ENCODE assay signal across 12 cellular contexts in genomic region chr14:68703093-68703492, GRCh38.
DNase-seq lines count a peak whose midpoint lies in the region; ATAC-seq and TF ChIP-seq lines count a peak whose summit lies in the region.
"Had no signal": no experiment of that assay in that cellular context is flagged by ENCODE, and none has a peak within 500 bp of the region (broad histone marks: within the 10 kb centered on the region; RNA-seq: fewer than 3 reads in every experiment).

No MANE protein-coding gene starts in this region.

- TF ChIP-seq CTCF in DND-41 (IDR thresholded peaks at IDR 0.05; ENCODE audit: borderline replicate concordance, extremely low read depth, low read length, poor library complexity, severe bottlenecking): no peak
- no peak for TF ChIP-seq CTCF in mammary epithelial cell (conservative IDR thresholded peaks at IDR 0.05 in 1 of 2, IDR thresholded peaks at IDR 0.05 in 1 of 2; ENCODE audit: extremely low read depth in 1 of 2, insufficient read depth in 1 of 2, low read depth in 1 of 2, low read length in 2 of 2)
- TF ChIP-seq CTCF in mesothelial cell of epicardium (IDR thresholded peaks at IDR 0.05; ENCODE audit: unreplicated experiment): no peak

- H3K9ac ChIP-seq in DND-41 (ENCODE audit: low read depth, low read length): no peak overlapping the region
- no peak overlapping the region for H3K9ac ChIP-seq in mammary epithelial cell (ENCODE audit: insufficient read depth, low read length)

- POLR2A ChIA-PET in naive thymus-derived CD4-positive, alpha-beta T cell (lab: Charles Lee): interaction anchor here (1.0 kb wide), 1 partner anchor 18 kb away, joined by 3 read pairs; no protein-coding TSS in a partner anchor

- WGBS in mammary epithelial cell (ENCODE audit: low coverage, missing lambda C conversion rate): 17% methylated on average over 7 of the region's 10 CpGs

- no peak overlapping the region for H3K27ac Mint-ChIP-seq in naive thymus-derived CD4-positive, alpha-beta T cell
- H3K27ac Mint-ChIP-seq in mesothelial cell of epicardium: no peak overlapping the region
- H3K27ac Mint-ChIP-seq: activated B cell treated with CpG ODN at 0.5 μM for 24 hours, memory B cell had no signal

- H3K4me1 ChIP-seq in DND-41 (ENCODE audit: insufficient read depth, low read length) (no peaks in the 10 kb centered on the region), mammary epithelial cell (ENCODE audit: insufficient read depth, low read length) (peaks cover 42% of the 10 kb centered on the region)
- H3K4me1 ChIP-seq in naive thymus-derived CD4-positive, alpha-beta T cell (ENCODE audit: control insufficient read depth in 2 of 2, insufficient read depth in 2 of 2, low read length in 2 of 2): no peaks in the 10 kb centered on the region

- no peak overlapping the region for H3K27ac ChIP-seq in DND-41 (ENCODE audit: low read length)
- peak overlapping the region; percentile 50 for H3K27ac ChIP-seq in mammary epithelial cell (ENCODE audit: insufficient read depth, low read depth, low read length)
- no peak overlapping the region for H3K27ac ChIP-seq in naive thymus-derived CD4-positive, alpha-beta T cell (ENCODE audit: low read depth, low read length)
- H3K27ac ChIP-seq: HL-60 had no signal

- dilution Hi-C loops in mammary epithelial cell (cut with HindIII; ENCODE audit: low sequenced_read_pairs): no loop called here

- no peaks in the 10 kb centered on the region for H4K20me1 ChIP-seq in DND-41 (ENCODE audit: insufficient read depth, low read length)
- H4K20me1 ChIP-seq in mammary epithelial cell (ENCODE audit: insufficient read depth, low read length): no peaks in the 10 kb centered on the region

- intact Hi-C loops in mammary epithelial cell (cut with micrococcal nuclease): no loop called here
- intact Hi-C loops in naive thymus-derived CD4-positive, alpha-beta T cell (cut with micrococcal nuclease): no loop called here

- H3K4me3 ChIP-seq in DND-41 (ENCODE audit: low read depth in 1 of 2, low read length in 2 of 2) (no peak overlapping the region), mammary epithelial cell (replicated peaks in 1 of 3; ENCODE audit: insufficient read depth in 1 of 3, low read depth in 2 of 3, low read length in 3 of 3) (no peak overlapping the region)
- H3K4me3 ChIP-seq in naive thymus-derived CD4-positive, alpha-beta T cell (ENCODE audit: low read length): no peak overlapping the region

- in situ Hi-C loops in mammary epithelial cell (cut with MboI; ENCODE audit: low sequenced_read_pairs in 2 of 2): no loop called here

- H3K27me3 ChIP-seq in DND-41 (ENCODE audit: insufficient read depth, low read length, poor library complexity): no peaks in the 10 kb centered on the region
- H3K27me3 ChIP-seq in mammary epithelial cell (ENCODE audit: insufficient read depth, low read length): no peaks in the 10 kb centered on the region
- H3K27me3 ChIP-seq in naive thymus-derived CD4-positive, alpha-beta T cell (ENCODE audit: control insufficient read depth in 2 of 2, insufficient read depth in 2 of 2, low read length in 2 of 2): no peaks in the 10 kb centered on the region

- BruUV-seq in mammary epithelial cell (replicated peaks; lab: Mats Ljungman, UMichigan): no TSS peak

- DNase-seq in DND-41 (no peak), LHCN-M2 (ENCODE audit: low read depth) (peak; percentile 70), mammary epithelial cell (peak; percentile 85), mesothelial cell of epicardium (ENCODE audit: low spot score in 2 of 2, unreplicated experiment in 2 of 2) (no peak), cortex of kidney (lab: John Stamatoyannopoulos, UW) (no peak), ecto neural progenitor cell (ENCODE audit: low spot score) (no peak), GDM1 (lab: John Stamatoyannopoulos, UW) (no peak)
- peak in 1 of 9 donors; percentile 42 for DNase-seq in naive thymus-derived CD4-positive, alpha-beta T cell
- DNase-seq: activated B cell treated with CpG ODN at 0.5 μM for 24 hours, NCI-H510A had no signal

- CTCF ChIA-PET in mammary epithelial cell (lab: Charles Lee; ENCODE audit: low non-redundant PET): no interaction called here
- CTCF ChIA-PET in naive thymus-derived CD4-positive, alpha-beta T cell (lab: Charles Lee): no interaction called here

- H3K36me3 Mint-ChIP-seq in naive thymus-derived CD4-positive, alpha-beta T cell: peaks cover 0 to 12% (median 0%) of the 10 kb centered on the region in 5 donors
- peaks cover 4% of the 10 kb centered on the region for H3K36me3 Mint-ChIP-seq in mesothelial cell of epicardium
- H3K36me3 Mint-ChIP-seq: memory B cell had no signal

- peak; percentile 22; the same call in 1 of the 3 replicates for ATAC-seq in DND-41 (ENCODE audit: insufficient read depth, low read depth)
- peak; percentile 68 for ATAC-seq in naive thymus-derived CD4-positive, alpha-beta T cell

- H3K36me3 ChIP-seq in DND-41 (ENCODE audit: insufficient read depth, low read length): no peaks in the 10 kb centered on the region
- H3K36me3 ChIP-seq in mammary epithelial cell (ENCODE audit: insufficient read depth, low read length): no peaks in the 10 kb centered on the region
- H3K36me3 ChIP-seq in naive thymus-derived CD4-positive, alpha-beta T cell (ENCODE audit: control insufficient read depth in 2 of 3, insufficient read depth in 3 of 3, low read length in 3 of 3): no peaks in the 10 kb centered on the region

- no peaks in the 10 kb centered on the region for H3K79me2 ChIP-seq in DND-41 (ENCODE audit: insufficient read depth, low read length)
- H3K79me2 ChIP-seq in mammary epithelial cell (ENCODE audit: insufficient read depth, low read length): no peaks in the 10 kb centered on the region

- no peak overlapping the region for H3K4me3 Mint-ChIP-seq in naive thymus-derived CD4-positive, alpha-beta T cell
- H3K4me3 Mint-ChIP-seq in mesothelial cell of epicardium: no peak overlapping the region
- H3K4me3 Mint-ChIP-seq: activated B cell treated with CpG ODN at 0.5 μM for 24 hours, memory B cell had no signal

- H3K4me2 ChIP-seq in DND-41 (ENCODE audit: insufficient read depth, low read length): no peak overlapping the region
- H3K4me2 ChIP-seq in mammary epithelial cell (ENCODE audit: insufficient read depth, low read depth, low read length): no peak overlapping the region

- peaks cover 0 to under 1% (median 0%) of the 10 kb centered on the region in 5 donors for H3K27me3 Mint-ChIP-seq in naive thymus-derived CD4-positive, alpha-beta T cell
- H3K27me3 Mint-ChIP-seq in mesothelial cell of epicardium (ENCODE audit: low read depth): no peaks in the 10 kb centered on the region
- H3K27me3 Mint-ChIP-seq: activated B cell treated with CpG ODN at 0.5 μM for 24 hours, memory B cell had no signal

- H3K9me3 ChIP-seq in DND-41 (ENCODE audit: insufficient read depth, low read length, severe bottlenecking): no peaks in the 10 kb centered on the region
- H3K9me3 ChIP-seq in mammary epithelial cell (replicated peaks; ENCODE audit: insufficient read depth, low read length): peaks cover 6% of the 10 kb centered on the region
- no peaks in the 10 kb centered on the region for H3K9me3 ChIP-seq in naive thymus-derived CD4-positive, alpha-beta T cell (ENCODE audit: control insufficient read depth in 2 of 3, low read length in 3 of 3)

- H2AFZ ChIP-seq in DND-41 (ENCODE audit: low read depth, low read length) (no peak overlapping the region), mammary epithelial cell (ENCODE audit: low read depth, low read length) (peak overlapping the region; percentile 60)

- peaks cover 0 to 15% (median 4%) of the 10 kb centered on the region in 7 donors for H3K4me1 Mint-ChIP-seq in naive thymus-derived CD4-positive, alpha-beta T cell
- peaks cover 30% of the 10 kb centered on the region for H3K4me1 Mint-ChIP-seq in mesothelial cell of epicardium

- H3K9me3 Mint-ChIP-seq in naive thymus-derived CD4-positive, alpha-beta T cell: peaks cover 0 to 15% (median 5%) of the 10 kb centered on the region in 11 donors
- H3K9me3 Mint-ChIP-seq in mesothelial cell of epicardium: peaks cover 14% of the 10 kb centered on the region
- H3K9me3 Mint-ChIP-seq: memory B cell had no signal

Comparison
In these comparisons a context has a peak if more than half of its experiments do, and no peak if none do; other contexts are left out.
1. DNase-seq: peak in LHCN-M2 (single experiment) and mammary epithelial cell (single experiment); none in DND-41 (single experiment), mesothelial cell of epicardium (0 of 2), cortex of kidney (single experiment), ecto neural progenitor cell (single experiment) and GDM1 (single experiment).